ENCODE assay signal across 1 cellular context in genomic region chr1:53686371-53687267, GRCh38.
TF ChIP-seq lines count a peak whose summit lies in the region.

No MANE protein-coding gene starts in this region.

TF ChIP-seq in GM23338, 12 proteins besides CTCF, POLR2A, EP300 and RAD21 (continued from another document):
- TF ChIP-seq STAT1 (IDR thresholded peaks at IDR 0.05; ENCODE audit: unreplicated experiment) (no peak), EZH2 (IDR thresholded peaks at IDR 0.05; ENCODE audit: low read depth, unreplicated experiment) (no peak), CREB1 (CRISPR knock-in tag; IDR thresholded peaks at IDR 0.05; ENCODE audit: low read depth) (no peak), ZNF114 (CRISPR knock-in tag; IDR thresholded peaks at IDR 0.05) (no peak), POLR2AphosphoS5 (IDR thresholded peaks at IDR 0.05; ENCODE audit: low read depth) (no peak), EZH2phosphoT487 (IDR thresholded peaks at IDR 0.05; ENCODE audit: unreplicated experiment) (no peak)
- TF ChIP-seq, protein P1, sequence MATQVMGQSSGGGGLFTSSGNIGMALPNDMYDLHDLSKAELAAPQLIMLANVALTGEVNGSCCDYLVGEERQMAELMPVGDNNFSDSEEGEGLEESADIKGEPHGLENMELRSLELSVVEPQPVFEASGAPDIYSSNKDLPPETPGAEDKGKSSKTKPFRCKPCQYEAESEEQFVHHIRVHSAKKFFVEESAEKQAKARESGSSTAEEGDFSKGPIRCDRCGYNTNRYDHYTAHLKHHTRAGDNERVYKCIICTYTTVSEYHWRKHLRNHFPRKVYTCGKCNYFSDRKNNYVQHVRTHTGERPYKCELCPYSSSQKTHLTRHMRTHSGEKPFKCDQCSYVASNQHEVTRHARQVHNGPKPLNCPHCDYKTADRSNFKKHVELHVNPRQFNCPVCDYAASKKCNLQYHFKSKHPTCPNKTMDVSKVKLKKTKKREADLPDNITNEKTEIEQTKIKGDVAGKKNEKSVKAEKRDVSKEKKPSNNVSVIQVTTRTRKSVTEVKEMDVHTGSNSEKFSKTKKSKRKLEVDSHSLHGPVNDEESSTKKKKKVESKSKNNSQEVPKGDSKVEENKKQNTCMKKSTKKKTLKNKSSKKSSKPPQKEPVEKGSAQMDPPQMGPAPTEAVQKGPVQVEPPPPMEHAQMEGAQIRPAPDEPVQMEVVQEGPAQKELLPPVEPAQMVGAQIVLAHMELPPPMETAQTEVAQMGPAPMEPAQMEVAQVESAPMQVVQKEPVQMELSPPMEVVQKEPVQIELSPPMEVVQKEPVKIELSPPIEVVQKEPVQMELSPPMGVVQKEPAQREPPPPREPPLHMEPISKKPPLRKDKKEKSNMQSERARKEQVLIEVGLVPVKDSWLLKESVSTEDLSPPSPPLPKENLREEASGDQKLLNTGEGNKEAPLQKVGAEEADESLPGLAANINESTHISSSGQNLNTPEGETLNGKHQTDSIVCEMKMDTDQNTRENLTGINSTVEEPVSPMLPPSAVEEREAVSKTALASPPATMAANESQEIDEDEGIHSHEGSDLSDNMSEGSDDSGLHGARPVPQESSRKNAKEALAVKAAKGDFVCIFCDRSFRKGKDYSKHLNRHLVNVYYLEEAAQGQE (IDR thresholded peaks at IDR 0.05; ENCODE audit: unreplicated experiment) = no peak
